Comparison of ENCODE assay signal across 14 cellular contexts in genomic region chr6:23027281-23027680, GRCh38.
DNase-seq lines count a peak whose midpoint lies in the region; ATAC-seq and TF ChIP-seq lines count a peak whose summit lies in the region.
"Had no signal": no experiment of that assay in that cellular context is flagged by ENCODE, and none has a peak within 500 bp of the region (broad histone marks: within the 10 kb centered on the region; RNA-seq: fewer than 3 reads in every experiment).

No MANE protein-coding gene starts in this region.

- no peaks in the 10 kb centered on the region for H3K36me3 Mint-ChIP-seq in mesothelial cell of epicardium

- ATAC-seq in gastrocnemius medialis, result no peak
- ATAC-seq: activated CD8-positive, alpha-beta T cell treated with anti-CD3 and anti-CD28 coated beads, Interleukin-2, amount 10 ng/mL, durations not matched to agents 7 days and 5 days had no signal

- H3K9me3 Mint-ChIP-seq in mesothelial cell of epicardium, result no peaks in the 10 kb centered on the region

- TF ChIP-seq POLR2A in gastrocnemius medialis (IDR thresholded peaks at IDR 0.05) (no peak), transverse colon (IDR thresholded peaks at IDR 0.05) (no peak)

- TF ChIP-seq CTCF in mesothelial cell of epicardium (IDR thresholded peaks at IDR 0.05; ENCODE audit: unreplicated experiment) (no peak), gastrocnemius medialis (IDR thresholded peaks at IDR 0.05 in 4 of 5, conservative IDR thresholded peaks at IDR 0.05 in 1 of 5) (no peak), transverse colon (IDR thresholded peaks at IDR 0.05) (no peak)

- H3K27me3 ChIP-seq in gastrocnemius medialis (no peaks in the 10 kb centered on the region), transverse colon (no peaks in the 10 kb centered on the region)
- H3K27me3 ChIP-seq: right atrium auricular region had no signal

- H3K4me3 ChIP-seq in gastrocnemius medialis (no peak overlapping the region), transverse colon (no peak overlapping the region)
- H3K4me3 ChIP-seq: right atrium auricular region had no signal

- H3K9me3 ChIP-seq in gastrocnemius medialis, result no peaks in the 10 kb centered on the region
- H3K9me3 ChIP-seq in transverse colon, result no peaks in the 10 kb centered on the region
- H3K9me3 ChIP-seq: right atrium auricular region had no signal

- H3K27ac Mint-ChIP-seq in mesothelial cell of epicardium, result peak overlapping the region; percentile 2
- H3K27ac Mint-ChIP-seq: activated CD8-positive, alpha-beta T cell treated with anti-CD3 and anti-CD28 coated beads, Interleukin-2, amount 10 ng/mL, durations not matched to agents 7 days and 5 days had no signal

- TF ChIP-seq EP300 in transverse colon (IDR thresholded peaks at IDR 0.05; ENCODE audit: low read depth), result no peak

- intact Hi-C loops in gastrocnemius medialis (cut with DNase I; ENCODE audit: low total_unique reads) (no loop called here), transverse colon (cut with DNase I; ENCODE audit: low total_unique reads) (no loop called here)

- H3K4me1 ChIP-seq in gastrocnemius medialis (no peaks in the 10 kb centered on the region), transverse colon (no peaks in the 10 kb centered on the region)
- H3K4me1 ChIP-seq: right atrium auricular region had no signal

- in situ Hi-C loops in gastrocnemius medialis (cut with MboI; ENCODE audit: low sequenced_read_pairs in 4 of 4), result no loop called here
- in situ Hi-C loops in transverse colon (cut with MboI; ENCODE audit: low pct_ligation_motif_present in 1 of 4, low pct_unique_long_range_greater_than_20kb in 1 of 4, low sequenced_read_pairs in 3 of 4), result no loop called here

- H3K27ac ChIP-seq in angular gyrus (ENCODE audit: low read depth, low read length) (peak overlapping the region; percentile 94), gastrocnemius medialis (no peak overlapping the region), transverse colon (no peak overlapping the region)
- H3K27ac ChIP-seq: HL-60, right atrium auricular region had no signal

- H3K27me3 Mint-ChIP-seq in mesothelial cell of epicardium (ENCODE audit: low read depth), result peaks cover 6% of the 10 kb centered on the region

- WGBS in transverse colon (ENCODE audit: low coverage in 1 of 2), 2 donors, result 82 to 88% methylated on average over 5 of the region's 5 CpGs

- no peak overlapping the region for H3K4me3 Mint-ChIP-seq in mesothelial cell of epicardium
- H3K4me3 Mint-ChIP-seq: activated CD8-positive, alpha-beta T cell treated with anti-CD3 and anti-CD28 coated beads, Interleukin-2, amount 10 ng/mL, durations not matched to agents 7 days and 5 days had no signal

- H3K4me1 Mint-ChIP-seq in mesothelial cell of epicardium, result peaks cover 20% of the 10 kb centered on the region

- peak; percentile 1 for DNase-seq in COLO668 (lab: John Stamatoyannopoulos, UW; ENCODE audit: unreplicated experiment)
- DNase-seq in NCI-H2081 (lab: John Stamatoyannopoulos, UW), result peak; percentile 43 to 80
- DNase-seq in mesothelial cell of epicardium (ENCODE audit: low spot score in 2 of 2, unreplicated experiment in 2 of 2), result no peak
- no peak for DNase-seq in gastrocnemius medialis
- no peak for DNase-seq in NK-92 treated with Interleukin-12 subunit alpha and Interleukin-12 subunit beta, amount 100 ng/mL, for 24 hours (lab: John Stamatoyannopoulos, UW)
- DNase-seq in transverse colon, result no peak
- no peak for DNase-seq in GM19240 (ENCODE audit: insufficient read length, low spot score)
- DNase-seq: activated CD8-positive, alpha-beta T cell treated with anti-CD3 and anti-CD28 coated beads, Interleukin-2, amount 10 ng/mL, durations not matched to agents 7 days and 5 days; activated effector memory CD4-positive, alpha-beta T cell treated with anti-CD3 and anti-CD28 coated beads, Interleukin-2, amount 50 U/mL, for 16 hours; GOT3; stimulated activated naive CD4-positive, alpha-beta T cell treated with Interleukin-2 at 50 U/mL for 16 hours had no signal

- H3K36me3 ChIP-seq in gastrocnemius medialis, result no peaks in the 10 kb centered on the region
- H3K36me3 ChIP-seq in transverse colon, result no peaks in the 10 kb centered on the region
- H3K36me3 ChIP-seq: right atrium auricular region had no signal

Comparison
In these comparisons a context has a peak if more than half of its experiments do, and no peak if none do; other contexts are left out.
1. DNase-seq: peak in COLO668 (single experiment) and NCI-H2081 (2 of 2); none in mesothelial cell of epicardium (0 of 2), gastrocnemius medialis (0 of 2), NK-92 treated with Interleukin-12 subunit alpha and Interleukin-12 subunit beta, amount 100 ng/mL, for 24 hours (single experiment), transverse colon (single experiment) and GM19240 (single experiment).